22 cellular contexts compared by ENCODE assay signal in the genomic region with DNA sequence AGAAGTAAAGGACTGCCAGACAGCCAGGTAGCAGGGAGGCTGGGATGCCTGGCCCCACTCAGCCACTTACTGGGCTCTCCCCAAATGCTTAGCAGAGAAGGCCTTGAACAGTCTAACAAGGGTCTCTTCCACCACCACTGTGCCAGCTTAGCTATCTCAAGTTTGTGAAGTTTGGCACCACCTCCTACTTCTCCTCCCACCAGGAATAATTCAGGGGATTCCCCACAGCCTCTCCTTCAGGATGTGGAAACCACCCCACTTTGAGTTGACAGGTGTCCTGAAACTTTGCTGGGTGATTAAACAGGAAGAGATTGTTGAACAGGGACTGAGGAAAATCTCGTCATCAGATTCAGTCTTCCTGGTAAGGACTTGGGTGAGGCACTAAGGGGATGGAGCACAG. TPM values are rescaled to one million over a fixed set of nuclear protein-coding genes. Genes with fewer than 3 reads are reported as not detected.
DNase-seq lines count a peak whose midpoint lies in the region; ATAC-seq, FAIRE-seq and TF ChIP-seq lines count a peak whose summit lies in the region.
"Had no signal": no experiment of that assay in that cellular context is flagged by ENCODE, and none has a peak within 500 bp of the region (broad histone marks: within the 10 kb centered on the region; RNA-seq: fewer than 3 reads in every experiment).

No MANE protein-coding gene starts in this region.

- POLR2A ChIA-PET in CD8-positive, alpha-beta T cell (lab: Charles Lee), result no interaction called here

- no peaks in the 10 kb centered on the region for H3K36me3 ChIP-seq in CD8-positive, alpha-beta T cell (ENCODE audit: insufficient read depth, low read length)
- H3K36me3 ChIP-seq in bronchial epithelial cell (ENCODE audit: control insufficient read depth, insufficient read depth, low read length) (no peaks in the 10 kb centered on the region), mucosa of descending colon (ENCODE audit: low read depth) (no peaks in the 10 kb centered on the region)
- H3K36me3 ChIP-seq: neural progenitor cell, thoracic aorta had no signal

- no peak for ATAC-seq in CD8-positive, alpha-beta T cell
- ATAC-seq in mucosa of descending colon (peak; percentile 82), HG03025 (IDR thresholded peaks at IDR 0.05; ENCODE audit: low FRiP score, unreplicated experiment) (no peak), GM18520 (IDR thresholded peaks at IDR 0.05; ENCODE audit: unreplicated experiment) (no peak)
- ATAC-seq: T-cell had no signal

- no peak overlapping the region for H3K4me3 Mint-ChIP-seq in CD8-positive, alpha-beta T cell
- H3K4me3 Mint-ChIP-seq: activated CD4-positive, alpha-beta T cell treated with anti-CD3 and anti-CD28 coated beads, Interleukin-2, amount 10 ng/mL, durations not matched to agents 7 days and 5 days; neural progenitor cell; T-cell had no signal

- peaks cover 41% of the 10 kb centered on the region for H3K4me1 Mint-ChIP-seq in CD8-positive, alpha-beta T cell (ENCODE audit: low read depth)

- H3K9me3 ChIP-seq in CD8-positive, alpha-beta T cell (ENCODE audit: low read length), result no peaks in the 10 kb centered on the region
- H3K9me3 ChIP-seq in mucosa of descending colon, result no peaks in the 10 kb centered on the region
- H3K9me3 ChIP-seq: thoracic aorta had no signal

- no peak overlapping the region for H3K27ac ChIP-seq in CD8-positive, alpha-beta T cell (ENCODE audit: low read depth, low read length)
- H3K27ac ChIP-seq: neural progenitor cell, PC-9, thoracic aorta had no signal

- no peak for DNase-seq in CD8-positive, alpha-beta T cell
- peak; percentile 18 for DNase-seq in GM12865 (ENCODE audit: low read depth)
- DNase-seq in bronchial epithelial cell (ENCODE audit: low read depth), result peak; percentile 53
- peak in 2 of 3 donors; percentile 43 to 49 for DNase-seq in mucosa of descending colon
- no peak for DNase-seq in hippocampal formation (lab: John Stamatoyannopoulos, UW)
- DNase-seq: activated CD4-positive, alpha-beta T cell treated with anti-CD3 and anti-CD28 coated beads, Interleukin-2, amount 10 ng/mL, durations not matched to agents 7 days and 5 days; activated CD8-positive, alpha-beta memory T cell treated with anti-CD3 and anti-CD28 coated beads, Interleukin-2, amount 50 U/mL, for 48 hours; activated gamma-delta T cell; CD8-positive, alpha-beta memory T cell; DMS53; GF-D8; HCEC 1CT; Karpas-422; NCI-H187 treated with DMSO at 0.1 percent for 48 hours; NCI-H2227 treated with DMSO at 0.1 percent for 48 hours; NCI-H82; PC-9; T-cell had no signal

- peaks cover 30% of the 10 kb centered on the region for H3K4me1 ChIP-seq in CD8-positive, alpha-beta T cell (ENCODE audit: insufficient read depth, low read length)
- peaks cover 31% of the 10 kb centered on the region for H3K4me1 ChIP-seq in mucosa of descending colon (ENCODE audit: low read depth)

- no peak overlapping the region for H3K4me3 ChIP-seq in CD8-positive, alpha-beta T cell (ENCODE audit: low read depth, low read length)
- H3K4me3 ChIP-seq in GM12865 (ENCODE audit: low read depth, low read length), result no peak overlapping the region
- H3K4me3 ChIP-seq in bronchial epithelial cell (ENCODE audit: low read depth, low read length), result no peak overlapping the region
- no peak overlapping the region for H3K4me3 ChIP-seq in mucosa of descending colon
- H3K4me3 ChIP-seq: neural progenitor cell, PC-9, thoracic aorta had no signal

- H3K9me3 Mint-ChIP-seq in CD8-positive, alpha-beta T cell, result no peaks in the 10 kb centered on the region
- H3K9me3 Mint-ChIP-seq: CD8-positive, alpha-beta memory T cell; T-cell had no signal

- TF ChIP-seq CTCF in CD8-positive, alpha-beta T cell (IDR thresholded peaks at IDR 0.05), result no peak
- TF ChIP-seq CTCF in GM12865 (IDR thresholded peaks at IDR 0.05; ENCODE audit: insufficient read depth, low read depth, low read length, missing control alignments), result no peak
- no peak for TF ChIP-seq CTCF in bronchial epithelial cell (IDR thresholded peaks at IDR 0.05; ENCODE audit: insufficient read depth, low read length, severe bottlenecking)
- TF ChIP-seq CTCF in mucosa of descending colon (IDR thresholded peaks at IDR 0.05), result no peak

- intact Hi-C loops in CD8-positive, alpha-beta T cell (cut with DNase I, micrococcal nuclease), result no loop called here
- intact Hi-C loops in mucosa of descending colon (cut with DNase I, micrococcal nuclease), result no loop called here

- CTCF ChIA-PET in CD8-positive, alpha-beta T cell (lab: Charles Lee), result no interaction called here

- no peaks in the 10 kb centered on the region for H3K27me3 ChIP-seq in CD8-positive, alpha-beta T cell (ENCODE audit: insufficient read depth, low read length)
- no peaks in the 10 kb centered on the region for H3K27me3 ChIP-seq in bronchial epithelial cell (ENCODE audit: control insufficient read depth, insufficient read depth, low read length)
- H3K27me3 ChIP-seq: neural progenitor cell had no signal

- no peaks in the 10 kb centered on the region for H3K27me3 Mint-ChIP-seq in CD8-positive, alpha-beta T cell (ENCODE audit: low read depth)
- H3K27me3 Mint-ChIP-seq: CD8-positive, alpha-beta memory T cell; T-cell had no signal

- peak overlapping the region; percentile 43 for H3K27ac Mint-ChIP-seq in CD8-positive, alpha-beta T cell
- H3K27ac Mint-ChIP-seq: activated CD4-positive, alpha-beta T cell treated with anti-CD3 and anti-CD28 coated beads, Interleukin-2, amount 10 ng/mL, durations not matched to agents 7 days and 5 days; neural progenitor cell; T-cell had no signal

- H3K36me3 Mint-ChIP-seq in CD8-positive, alpha-beta T cell, result no peaks in the 10 kb centered on the region
- H3K36me3 Mint-ChIP-seq: CD8-positive, alpha-beta memory T cell; neural progenitor cell; T-cell had no signal

- FAIRE-seq in bronchial epithelial cell (lab: Jason Lieb, UNC), result no peak

RNA-seq across cellular contexts. Expression of a gene that starts 59.4 kb away (rescaled TPM):
- 1 to 10 TPM; 2.6 to 3.0 TPM for total RNA-seq in CD8-positive, alpha-beta T cell
- total RNA-seq in bronchial epithelial cell (49.0 and 79.4 TPM in 2 replicates), mucosa of descending colon (100 to 1,000 TPM; 342 to 860 (median 744) TPM)

Comparison
In these comparisons a context has a peak if more than half of its experiments do, and no peak if none do; other contexts are left out.
1. DNase-seq: peak in GM12865 (single experiment), bronchial epithelial cell (single experiment) and mucosa of descending colon (2 of 3); none in CD8-positive, alpha-beta T cell (0 of 7) and hippocampal formation (0 of 2).
2. RNA of a gene that starts 59.4 kb away (total RNA-seq): 342 to 860 TPM in mucosa of descending colon and 49.0 to 79.4 TPM in bronchial epithelial cell; 2.6 to 3.0 TPM in CD8-positive, alpha-beta T cell; every median in the first group is over 10 times any median in the second.